Comparison of ENCODE assay signal across 16 cellular contexts in the genomic region with DNA sequence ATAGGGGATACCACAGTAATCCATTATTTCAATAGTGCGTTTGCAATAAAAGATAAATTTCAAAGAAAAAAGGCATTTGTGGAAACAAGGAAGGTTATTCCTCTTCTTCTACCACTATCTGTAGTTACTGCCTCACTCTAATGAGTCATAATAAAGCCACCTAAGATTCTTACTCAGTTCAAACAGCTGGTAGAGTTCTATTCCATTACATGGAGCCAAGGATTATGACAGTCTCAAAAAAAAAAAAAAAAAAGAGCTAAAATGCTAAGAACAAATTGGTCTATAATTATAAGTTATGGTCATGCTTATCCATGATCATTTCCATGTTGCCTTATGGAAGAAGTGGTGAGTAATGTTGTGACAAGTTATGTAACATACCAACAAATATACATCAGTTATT. TPM values are rescaled to one million over a fixed set of nuclear protein-coding genes. Genes with fewer than 3 reads are reported as not detected.
DNase-seq lines count a peak whose midpoint lies in the region; ATAC-seq and TF ChIP-seq lines count a peak whose summit lies in the region.
"Had no signal": no experiment of that assay in that cellular context is flagged by ENCODE, and none has a peak within 500 bp of the region (broad histone marks: within the 10 kb centered on the region; RNA-seq: fewer than 3 reads in every experiment).

No MANE protein-coding gene starts in this region.

- H3K4me1 Mint-ChIP-seq in CD14-positive monocyte: peaks cover 47% of the 10 kb centered on the region

- POLR2A ChIA-PET in RWPE1 (lab: Yijun Ruan, JAX; ENCODE audit: low non-redundant PET): no interaction called here

- H3K27ac ChIP-seq in RWPE1: no peak overlapping the region
- H3K27ac ChIP-seq: PC-9 had no signal

- ATAC-seq in HG03280 (IDR thresholded peaks at IDR 0.05; ENCODE audit: unreplicated experiment) (no peak), GM18511 (IDR thresholded peaks at IDR 0.05; ENCODE audit: unreplicated experiment) (no peak)

- peaks cover 0 to 4% (median 0%) of the 10 kb centered on the region in 7 donors for H3K9me3 Mint-ChIP-seq in CD14-positive monocyte

- intact Hi-C loops in CD14-positive monocyte (cut with micrococcal nuclease): no loop called here

- peaks cover 12 to 13% of the 10 kb centered on the region in 2 donors for H3K36me3 Mint-ChIP-seq in CD14-positive monocyte

- DNase-seq in AG10803 (ENCODE audit: low read depth): peak; percentile 18
- DNase-seq in HCEC 1CT: peak; percentile 77
- peak; percentile 13 for DNase-seq in RWPE1 (ENCODE audit: low spot score)
- DNase-seq in fibroblast of the aortic adventitia (ENCODE audit: low read depth): peak; percentile 31
- no peak for DNase-seq in OCI-M1 (lab: John Stamatoyannopoulos, UW)
- no peak for DNase-seq in CD14-positive monocyte (ENCODE audit: low spot score)
- DNase-seq: GOT3, NCI-H1092, NCI-H1694, NCI-H2107, NCI-H226, NCI-H526 treated with DMSO at 0.1 percent for 48 hours, PC-9, SHP77 treated with DMSO at 0.1 percent for 48 hours had no signal

- no peak for TF ChIP-seq CTCF in AG10803 (conservative IDR thresholded peaks at IDR 0.05; ENCODE audit: low read length)
- no peak for TF ChIP-seq CTCF in RWPE1 (conservative IDR thresholded peaks at IDR 0.05; ENCODE audit: low read depth)
- TF ChIP-seq CTCF in fibroblast of the aortic adventitia (IDR thresholded peaks at IDR 0.05; ENCODE audit: insufficient read depth, low read length): no peak
- no peak for TF ChIP-seq CTCF in CD14-positive monocyte (IDR thresholded peaks at IDR 0.05)

- H3K4me3 Mint-ChIP-seq in CD14-positive monocyte: no peak overlapping the region

- H3K27ac Mint-ChIP-seq in CD14-positive monocyte: peak overlapping the region in 1 of 7 donors; percentile 1

- H3K4me3 ChIP-seq in AG10803 (ENCODE audit: low read length) (no peak overlapping the region), fibroblast of the aortic adventitia (ENCODE audit: low read depth, low read length) (no peak overlapping the region)
- H3K4me3 ChIP-seq: PC-9 had no signal

- CTCF ChIA-PET in RWPE1 (lab: Yijun Ruan, JAX): no interaction called here

- H3K27me3 Mint-ChIP-seq in CD14-positive monocyte (ENCODE audit: low read depth in 3 of 3): peaks cover 0 to 2% (median 2%) of the 10 kb centered on the region in 3 donors

RNA-seq across cellular contexts. Expression of a gene that starts 46.3 kb away (rescaled TPM):
- 13.1 and 27.7 TPM in 2 replicates for total RNA-seq in fibroblast of the aortic adventitia (ENCODE audit: low replicate concordance)
- 10 to 100 TPM; 24.8 to 29.4 TPM for polyA plus RNA-seq in CD14-positive monocyte

Comparison
In these comparisons a context has a peak if more than half of its experiments do, and no peak if none do; other contexts are left out.
1. DNase-seq: peak in AG10803 (single experiment), HCEC 1CT (single experiment), RWPE1 (single experiment) and fibroblast of the aortic adventitia (single experiment); none in OCI-M1 (single experiment) and CD14-positive monocyte (single experiment).